In the genomic region with DNA sequence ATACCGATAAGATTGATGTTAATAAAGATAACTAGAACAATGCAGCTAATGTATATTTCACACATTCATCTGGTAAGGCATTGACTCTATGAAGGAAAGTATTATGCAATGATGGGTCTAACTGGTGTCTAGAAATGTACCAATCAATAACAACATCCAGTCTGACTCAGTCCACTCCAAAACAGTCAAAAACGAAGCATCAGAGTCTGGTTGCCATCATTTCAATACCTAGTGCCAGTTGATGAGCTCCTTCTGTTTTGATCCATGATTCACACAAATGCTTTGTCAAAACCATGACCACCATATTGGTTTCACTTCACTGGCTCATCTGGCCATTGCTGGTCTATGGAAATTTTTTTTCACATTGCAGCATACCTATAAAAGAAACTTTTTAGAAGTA, we compare ENCODE assay signal across 33 cellular contexts.
"Had no signal": no experiment of that assay in that cellular context is flagged by ENCODE, and none has a peak within 500 bp of the region (broad histone marks: within the 10 kb centered on the region; RNA-seq: fewer than 3 reads in every experiment).

No MANE protein-coding gene starts in this region.

- H3K4me3 Mint-ChIP-seq: activated CD8-positive, alpha-beta memory T cell treated with anti-CD3 and anti-CD28 coated beads, Interleukin-2, amount 10 ng/mL, durations not matched to agents 7 days and 5 days; activated CD8-positive, alpha-beta T cell treated with anti-CD3 and anti-CD28 coated beads, Interleukin-2, amount 10 ng/mL, durations not matched to agents 7 days and 5 days; activated naive CD8-positive, alpha-beta T cell treated with anti-CD3 and anti-CD28 coated beads for 36 hours; activated naive CD8-positive, alpha-beta T cell treated with anti-CD3 and anti-CD28 coated beads, Interleukin-2, amount 50 U/mL, for 24 hours; activated T-helper 1 cell treated with anti-CD3 and anti-CD28 coated beads, Interleukin-12 subunit alpha, Interleukin-12 subunit beta, Interleukin-2, Interleukin-4 antibody, amounts not matched to agents 30 ng/mL and 10 ng/mL and 1 ng/mL, durations not matched to agents 14 hours and 24 hours and 36 hours; effector memory CD8-positive, alpha-beta T cell; T-helper 17 cell; T-helper 2 cell treated with Interferon-gamma antibody and Interleukin-4, amounts not matched to agents 5 μg/mL and 100 μg/mL, for 36 hours had no signal

- H3K4me3 ChIP-seq: adrenal gland, body of pancreas, esophagus muscularis mucosa had no signal

- ATAC-seq: activated CD8-positive, alpha-beta memory T cell treated with anti-CD3 and anti-CD28 coated beads, Interleukin-2, amount 10 ng/mL, durations not matched to agents 7 days and 5 days; activated CD8-positive, alpha-beta T cell treated with anti-CD3 and anti-CD28 coated beads, Interleukin-2, amount 10 ng/mL, durations not matched to agents 7 days and 5 days; activated naive CD8-positive, alpha-beta T cell treated with anti-CD3 and anti-CD28 coated beads, Interleukin-2, amount 50 U/mL, for 24 hours; body of pancreas; effector memory CD8-positive, alpha-beta T cell; T-helper 17 cell had no signal

- H3K27me3 Mint-ChIP-seq: activated CD8-positive, alpha-beta memory T cell treated with anti-CD3 and anti-CD28 coated beads, Interleukin-2, amount 10 ng/mL, durations not matched to agents 7 days and 5 days; activated naive CD8-positive, alpha-beta T cell treated with anti-CD3 and anti-CD28 coated beads for 36 hours; activated naive CD8-positive, alpha-beta T cell treated with anti-CD3 and anti-CD28 coated beads, Interleukin-2, amount 50 U/mL, for 24 hours; effector memory CD8-positive, alpha-beta T cell; T-helper 17 cell had no signal

- DNase-seq: activated CD4-positive, alpha-beta T cell treated with anti-CD3 and anti-CD28 coated beads for 4 hours; activated CD4-positive, alpha-beta T cell treated with anti-CD3 and anti-CD28 coated beads, Interleukin-2, amount 50 U/mL, for 1 hour; activated CD4-positive, alpha-beta T cell treated with anti-CD3 and anti-CD28 coated beads, Interleukin-2, amount 50 U/mL, for 48 hours; activated CD4-positive, CD25-positive, alpha-beta regulatory T cell; activated CD4-positive, CD25-positive, alpha-beta regulatory T cell treated with anti-CD3 and anti-CD28 coated beads, Interleukin-2, amount 50 U/mL, for 72 hours; activated CD8-positive, alpha-beta memory T cell treated with anti-CD3 and anti-CD28 coated beads, Interleukin-2, amount 10 ng/mL, durations not matched to agents 7 days and 5 days; activated CD8-positive, alpha-beta memory T cell treated with anti-CD3 and anti-CD28 coated beads, Interleukin-2, amount 50 U/mL, for 4 hours; activated CD8-positive, alpha-beta T cell treated with anti-CD3 and anti-CD28 coated beads, Interleukin-2, amount 10 ng/mL, durations not matched to agents 7 days and 5 days; activated gamma-delta T cell; activated naive CD4-positive, alpha-beta T cell; activated naive CD4-positive, alpha-beta T cell treated with anti-CD3 and anti-CD28 coated beads, Interleukin-2, amount 50 U/mL, for 16 hours; activated naive CD8-positive, alpha-beta T cell treated with anti-CD3 and anti-CD28 coated beads for 36 hours; activated naive CD8-positive, alpha-beta T cell treated with anti-CD3 and anti-CD28 coated beads, Interleukin-2, amount 50 U/mL, for 24 hours; activated T-cell treated with anti-CD3 and anti-CD28 coated beads, Interleukin-2, amount 50 U/mL, for 1 hour; activated T-cell treated with anti-CD3 and anti-CD28 coated beads, Interleukin-2, amount 50 U/mL, for 48 hours; adrenal gland; amygdala; aorta; body of pancreas; caudate nucleus; cortex of kidney; dermis blood vessel endothelial cell; effector CD4-positive, alpha-beta T cell; effector memory CD8-positive, alpha-beta T cell; erythroblast; foreskin fibroblast; head of caudate nucleus; hippocampal formation; T-helper 17 cell; T1000 had no signal

- H3K4me1 Mint-ChIP-seq: activated CD8-positive, alpha-beta memory T cell treated with anti-CD3 and anti-CD28 coated beads, Interleukin-2, amount 10 ng/mL, durations not matched to agents 7 days and 5 days; activated naive CD8-positive, alpha-beta T cell treated with anti-CD3 and anti-CD28 coated beads for 36 hours; activated naive CD8-positive, alpha-beta T cell treated with anti-CD3 and anti-CD28 coated beads, Interleukin-2, amount 50 U/mL, for 24 hours; T-helper 17 cell had no signal

- H3K4me1 ChIP-seq: adrenal gland, body of pancreas, esophagus muscularis mucosa had no signal

- H3K9me3 ChIP-seq: adrenal gland, body of pancreas, esophagus muscularis mucosa had no signal

- H3K36me3 Mint-ChIP-seq: activated CD8-positive, alpha-beta memory T cell treated with anti-CD3 and anti-CD28 coated beads, Interleukin-2, amount 10 ng/mL, durations not matched to agents 7 days and 5 days; activated naive CD8-positive, alpha-beta T cell treated with anti-CD3 and anti-CD28 coated beads for 36 hours had no signal

- H3K27ac ChIP-seq: adrenal gland, body of pancreas, esophagus muscularis mucosa had no signal

- H3K36me3 ChIP-seq: adrenal gland, esophagus muscularis mucosa had no signal

- H3K27me3 ChIP-seq: adrenal gland, body of pancreas, esophagus muscularis mucosa had no signal

- H3K9me3 Mint-ChIP-seq: activated naive CD8-positive, alpha-beta T cell treated with anti-CD3 and anti-CD28 coated beads, Interleukin-2, amount 50 U/mL, for 24 hours; activated T-helper 1 cell treated with anti-CD3 and anti-CD28 coated beads, Interleukin-12 subunit alpha, Interleukin-12 subunit beta, Interleukin-2, Interleukin-4 antibody, amounts not matched to agents 30 ng/mL and 10 ng/mL and 1 ng/mL, durations not matched to agents 14 hours and 24 hours and 36 hours had no signal

- H3K27ac Mint-ChIP-seq: activated CD8-positive, alpha-beta memory T cell treated with anti-CD3 and anti-CD28 coated beads, Interleukin-2, amount 10 ng/mL, durations not matched to agents 7 days and 5 days; activated CD8-positive, alpha-beta T cell treated with anti-CD3 and anti-CD28 coated beads, Interleukin-2, amount 10 ng/mL, durations not matched to agents 7 days and 5 days; activated naive CD8-positive, alpha-beta T cell treated with anti-CD3 and anti-CD28 coated beads for 36 hours; activated naive CD8-positive, alpha-beta T cell treated with anti-CD3 and anti-CD28 coated beads, Interleukin-2, amount 50 U/mL, for 24 hours; activated T-helper 1 cell treated with anti-CD3 and anti-CD28 coated beads, Interleukin-12 subunit alpha, Interleukin-12 subunit beta, Interleukin-2, Interleukin-4 antibody, amounts not matched to agents 30 ng/mL and 10 ng/mL and 1 ng/mL, durations not matched to agents 14 hours and 24 hours and 36 hours; effector memory CD8-positive, alpha-beta T cell; T-helper 17 cell; T-helper 2 cell treated with Interferon-gamma antibody and Interleukin-4, amounts not matched to agents 5 μg/mL and 100 μg/mL, for 36 hours had no signal
